1 cellular context compared by ENCODE assay signal in genomic region chr7:99824091-99824490, GRCh38.
TF ChIP-seq lines count a peak whose summit lies in the region.

No MANE protein-coding gene starts in this region.

TF ChIP-seq in GM23338, 12 proteins besides CTCF, POLR2A, EP300 and RAD21 (continued from another document):
- TF ChIP-seq ZNF462 (CRISPR knock-in tag; IDR thresholded peaks at IDR 0.05) (no peak), JUNB (IDR thresholded peaks at IDR 0.05; ENCODE audit: unreplicated experiment) (no peak), POLR2AphosphoS5 (IDR thresholded peaks at IDR 0.05; ENCODE audit: low read depth) (no peak), STAT1 (IDR thresholded peaks at IDR 0.05; ENCODE audit: unreplicated experiment) (no peak), EZH2 (IDR thresholded peaks at IDR 0.05; ENCODE audit: low read depth, unreplicated experiment) (no peak), ETS1 (IDR thresholded peaks at IDR 0.05) (no peak), REST (IDR thresholded peaks at IDR 0.05; ENCODE audit: unreplicated experiment) (no peak), CREB1 (CRISPR knock-in tag; IDR thresholded peaks at IDR 0.05; ENCODE audit: low read depth) (no peak), ZNF331 (CRISPR knock-in tag; IDR thresholded peaks at IDR 0.05; ENCODE audit: low read depth) (no peak), EZH2phosphoT487 (IDR thresholded peaks at IDR 0.05; ENCODE audit: unreplicated experiment) (no peak)
